In the genomic region with DNA sequence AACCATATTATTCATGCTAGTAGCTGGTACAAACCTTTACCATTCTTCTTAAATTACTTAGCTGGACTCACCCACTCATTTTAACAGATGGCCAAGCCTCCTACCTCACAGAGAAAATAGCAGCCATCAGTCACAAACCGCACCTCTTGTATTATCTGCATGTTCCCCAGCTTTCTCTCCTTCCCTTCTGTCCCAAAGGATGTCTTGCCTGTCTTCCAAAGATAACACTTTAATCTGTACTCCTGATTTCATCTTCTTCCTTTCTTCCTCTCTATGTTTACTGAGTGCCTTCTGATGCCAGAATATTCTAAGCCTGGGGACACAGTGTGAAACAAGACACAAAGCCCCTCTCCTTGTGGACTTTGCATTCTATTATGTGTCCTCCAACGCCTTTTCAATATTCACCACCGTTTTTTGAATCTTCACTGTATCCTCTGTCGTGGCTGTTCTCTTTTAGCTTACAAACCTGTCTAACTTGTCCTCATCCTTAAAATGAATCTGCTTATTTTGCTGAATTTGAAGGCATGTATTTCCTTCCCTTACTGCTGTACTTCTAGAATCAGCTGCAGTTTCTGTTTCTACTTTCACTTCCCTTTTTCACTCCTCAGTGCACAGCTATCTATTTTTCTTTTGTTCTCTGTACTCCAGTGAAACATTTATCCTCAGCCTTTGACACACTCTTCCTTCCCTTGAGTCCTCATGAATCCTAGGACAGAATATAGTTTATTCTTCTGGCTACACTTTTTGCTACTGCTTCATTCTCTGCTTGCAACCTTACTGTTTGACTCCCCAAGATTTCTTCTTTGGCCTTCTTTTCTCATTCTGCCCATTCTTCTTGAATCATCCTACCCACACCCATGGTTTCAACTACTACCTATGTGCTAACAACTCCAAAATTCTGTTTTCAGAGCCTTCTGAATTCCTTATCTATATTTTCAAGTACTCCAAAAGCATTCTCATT, we compare ENCODE assay signal across 8 cellular contexts.
A peak's percentile ranks its signal among the peaks of the same experiment; 100 is the strongest.
DNase-seq lines count a peak whose midpoint lies in the region; ATAC-seq lines count a peak whose summit lies in the region.

No MANE protein-coding gene starts in this region.

- peak overlapping the region; percentile 29 to 81 (median 74) for H3K27ac ChIP-seq in BLaER1 treated with 17β-estradiol and CSF1 and Interleukin-3, amounts not matched to agents 10 nM and 100 nM

- H3K4me3 ChIP-seq in BLaER1 treated with 17β-estradiol and CSF1 and Interleukin-3, amounts not matched to agents 10 nM and 100 nM: peak overlapping the region; percentile 3 to 58 (median 42); a peak in 15 of 20 replicates

- peak overlapping the region; percentile 18 to 79 (median 71) for H3K9ac ChIP-seq in BLaER1 treated with 17β-estradiol and CSF1 and Interleukin-3, amounts not matched to agents 10 nM and 100 nM

- no peaks in the 10 kb centered on the region for H3K27me3 ChIP-seq in BLaER1 treated with 17β-estradiol and CSF1 and Interleukin-3, amounts not matched to agents 10 nM and 100 nM

- DNase-seq in activated naive CD8-positive, alpha-beta T cell treated with anti-CD3 and anti-CD28 coated beads, Interleukin-2, amount 50 U/mL, for 24 hours: no peak
- DNase-seq in putamen (ENCODE audit: low spot score): peak; percentile 31
- DNase-seq in D341Med (ENCODE audit: low spot score): no peak
- DNase-seq in epidermal melanocyte (ENCODE audit: insufficient read length, low spot score): no peak
- DNase-seq in SHP77 (lab: John Stamatoyannopoulos, UW): no peak

- H3K36me3 ChIP-seq in BLaER1 treated with 17β-estradiol and CSF1 and Interleukin-3, amounts not matched to agents 10 nM and 100 nM: peaks cover 0 to 4% (median 0%) of the 10 kb centered on the region in 11 experiments; a peak in 1 of 22 replicates

- no peaks in the 10 kb centered on the region for H3K27me3 Mint-ChIP-seq in activated naive CD8-positive, alpha-beta T cell treated with anti-CD3 and anti-CD28 coated beads, Interleukin-2, amount 50 U/mL, for 24 hours

- peaks cover 4% of the 10 kb centered on the region for H3K4me1 Mint-ChIP-seq in activated naive CD8-positive, alpha-beta T cell treated with anti-CD3 and anti-CD28 coated beads, Interleukin-2, amount 50 U/mL, for 24 hours

- no peak overlapping the region for H3K4me3 Mint-ChIP-seq in activated naive CD8-positive, alpha-beta T cell treated with anti-CD3 and anti-CD28 coated beads, Interleukin-2, amount 50 U/mL, for 24 hours

- peaks cover 22 to 46% (median 33%) of the 10 kb centered on the region in 10 experiments for H3K4me1 ChIP-seq in BLaER1 treated with 17β-estradiol and CSF1 and Interleukin-3, amounts not matched to agents 10 nM and 100 nM

- H3K9me3 ChIP-seq in BLaER1 treated with 17β-estradiol and CSF1 and Interleukin-3, amounts not matched to agents 10 nM and 100 nM (replicated peaks in 1 of 11): peaks cover 11 to 29% (median 24%) of the 10 kb centered on the region in 11 experiments; a peak in 20 of 22 replicates

- no peaks in the 10 kb centered on the region for H4K20me1 ChIP-seq in BLaER1 treated with 17β-estradiol and CSF1 and Interleukin-3, amounts not matched to agents 10 nM and 100 nM

- peak overlapping the region; percentile 66 to 93 (median 76) for H3K4me2 ChIP-seq in BLaER1 treated with 17β-estradiol and CSF1 and Interleukin-3, amounts not matched to agents 10 nM and 100 nM

- H3K27ac Mint-ChIP-seq in activated naive CD8-positive, alpha-beta T cell treated with anti-CD3 and anti-CD28 coated beads, Interleukin-2, amount 50 U/mL, for 24 hours: no peak overlapping the region

- ATAC-seq in GM19372 (IDR thresholded peaks at IDR 0.05; ENCODE audit: low read depth, unreplicated experiment) (peak; percentile 95), HG03378 (IDR thresholded peaks at IDR 0.05; ENCODE audit: unreplicated experiment) (peak; percentile 97)
- ATAC-seq in activated naive CD8-positive, alpha-beta T cell treated with anti-CD3 and anti-CD28 coated beads, Interleukin-2, amount 50 U/mL, for 24 hours: peak; percentile 78

- H3K9me3 Mint-ChIP-seq in activated naive CD8-positive, alpha-beta T cell treated with anti-CD3 and anti-CD28 coated beads, Interleukin-2, amount 50 U/mL, for 24 hours: no peaks in the 10 kb centered on the region

- H3K36me3 Mint-ChIP-seq in activated naive CD8-positive, alpha-beta T cell treated with anti-CD3 and anti-CD28 coated beads, Interleukin-2, amount 50 U/mL, for 24 hours (ENCODE audit: low read depth): no peaks in the 10 kb centered on the region
